ENCODE assay signal across 9 cellular contexts in genomic region chrX:100928660-100929613, GRCh38. TPM values are rescaled to one million over a fixed set of nuclear protein-coding genes. Genes with fewer than 3 reads are reported as not detected.
DNase-seq lines count a peak whose midpoint lies in the region; ATAC-seq, FAIRE-seq and TF ChIP-seq lines count a peak whose summit lies in the region.
"Had no signal": no experiment of that assay in that cellular context is flagged by ENCODE, and none has a peak within 500 bp of the region (broad histone marks: within the 10 kb centered on the region; RNA-seq: fewer than 3 reads in every experiment).

Gene XKRX (minus strand): TSS chrX:100928917. CDS start chrX:100928304, 613 bp downstream.

- no peak within 1 kb of the TSS for H2AFZ ChIP-seq in K562 (ENCODE audit: low read depth, low read length)

- no peaks in the 10 kb centered on the region for H3K79me2 ChIP-seq in K562 (ENCODE audit: control insufficient read depth, insufficient read depth, low read length)

- H3K27ac ChIP-seq in SK-N-MC, result no peak within 1 kb of the TSS
- H3K27ac ChIP-seq in K562 (ENCODE audit: extremely low read depth, low read depth, low read length), result no peak within 1 kb of the TSS

- peak within 1 kb of the TSS; percentile 58 for H3K4me3 ChIP-seq in SK-N-MC
- no peak within 1 kb of the TSS for H3K4me3 ChIP-seq in K562

- no peak for ATAC-seq in Right ventricle myocardium inferior
- ATAC-seq in HG03378 (IDR thresholded peaks at IDR 0.05; ENCODE audit: unreplicated experiment), result peak; percentile 39
- ATAC-seq in K562, result peak; percentile 72

- H3K27me3 ChIP-seq in K562 (ENCODE audit: control insufficient read depth in 2 of 2, insufficient read depth in 2 of 2, low read length in 2 of 2), result peaks cover 4 to 8% of the 10 kb centered on the region in 2 experiments; a peak in 4 of 5 replicates

- no peaks in the 10 kb centered on the region for H3K9me1 ChIP-seq in K562 (ENCODE audit: control insufficient read depth, insufficient read depth, low read length)

- H4K20me1 ChIP-seq in K562 (replicated peaks; ENCODE audit: control insufficient read depth, insufficient read depth, low read length), result no peaks in the 10 kb centered on the region

- TF ChIP-seq CTCF in K562 (IDR thresholded peaks at IDR 0.05 in 2 of 3, conservative IDR thresholded peaks at IDR 0.05 in 1 of 3; ENCODE audit: insufficient read depth in 2 of 3, low read depth in 1 of 3, low read length in 3 of 3), result no peak

- in situ Hi-C loops in K562 (cut with MboI), result no loop called here

- DNase-seq in Right ventricle myocardium inferior (ENCODE audit: missing footprints) (peak; percentile 53), cardiac septum (ENCODE audit: low spot score) (no peak), SK-N-MC (ENCODE audit: low read depth, low spot score) (no peak), K562 (ENCODE audit: extremely low read depth in 1 of 4, low spot score in 3 of 4) (peak; percentile 11 to 20 (median 14)), kidney tubule cell (ENCODE audit: low spot score) (peak; percentile 35), GDM1 (lab: John Stamatoyannopoulos, UW) (no peak)
- DNase-seq in stimulated activated CD4-positive, alpha-beta T cell treated with anti-CD3 and anti-CD28 coated beads, Interleukin-4, amount 100 ng/mL, for 4 hours, result peak; percentile 27 to 50

- POLR2A ChIA-PET in K562 (lab: Yijun Ruan, JAX), result no interaction called here

- no peak for TF ChIP-seq POLR2A in K562 (conservative IDR thresholded peaks at IDR 0.05)

- no peak for TF ChIP-seq EP300 in K562 (IDR thresholded peaks at IDR 0.05; ENCODE audit: low read length)

- H3K9me3 ChIP-seq in SK-N-MC (ENCODE audit: low read depth, low read length), result no peaks in the 10 kb centered on the region
- H3K9me3 ChIP-seq in K562 (replicated peaks; ENCODE audit: control insufficient read depth, insufficient read depth, low read depth, low read length), result no peaks in the 10 kb centered on the region

- no peak for FAIRE-seq in K562 (lab: Jason Lieb, UNC)
- FAIRE-seq: islet of Langerhans had no signal

- WGBS in K562 (ENCODE audit: insufficient coverage, low coverage, missing lambda C conversion rate), result 4% methylated on average over 34 of the region's 51 CpGs

- peaks cover 0 to 5% of the 10 kb centered on the region in 2 experiments; a peak in 2 of 5 replicates for H3K4me1 ChIP-seq in K562 (replicated peaks in 1 of 2; ENCODE audit: control insufficient read depth in 2 of 2, insufficient read depth in 2 of 2, low read length in 2 of 2)

- peak within 1 kb of the TSS; percentile 11 for H3K4me2 ChIP-seq in K562 (ENCODE audit: insufficient read depth, low read length)

- no peak within 1 kb of the TSS for H3K9ac ChIP-seq in SK-N-MC (ENCODE audit: insufficient read length)
- no peak within 1 kb of the TSS; a peak in 1 of 4 replicates for H3K9ac ChIP-seq in K562 (ENCODE audit: insufficient read depth in 1 of 2, low read depth in 2 of 2, low read length in 2 of 2)

- H3K36me3 ChIP-seq in SK-N-MC (ENCODE audit: insufficient read depth, low read length), result no peaks in the 10 kb centered on the region
- H3K36me3 ChIP-seq in K562 (ENCODE audit: control insufficient read depth, insufficient read depth, low read length), result no peaks in the 10 kb centered on the region

- intact Hi-C loops in Right ventricle myocardium inferior (cut with DNase I) (no loop called here), cardiac septum (cut with DNase I) (no loop called here), K562 (cut with micrococcal nuclease) (no loop called here)

- no TSS peak for BruUV-seq in K562 (replicated peaks; lab: Mats Ljungman, UMichigan)

- TF ChIP-seq RAD21 in K562 (CRISPR knock-in tag; conservative IDR thresholded peaks at IDR 0.05 in 1 of 2, IDR thresholded peaks at IDR 0.05 in 1 of 2), result no peak

- CTCF ChIA-PET in K562 (lab: Yijun Ruan, JAX; ENCODE audit: low intra/inter-chr PET ratio), result no interaction called here

TF ChIP-seq in K562, 482 proteins besides CTCF, POLR2A, EP300 and RAD21:
- TF ChIP-seq NR0B1 (IDR thresholded peaks at IDR 0.05; ENCODE audit: partially characterized antibody) (no peak), MTA3 (IDR thresholded peaks at IDR 0.05; ENCODE audit: borderline replicate concordance) (no peak), RBBP5 (IDR thresholded peaks at IDR 0.05; ENCODE audit: borderline replicate concordance, insufficient read depth, low read length, poor library complexity, severe bottlenecking) (no peak), EGR1 (conservative IDR thresholded peaks at IDR 0.05) (peak; percentile 51), ZNF785 (CRISPR knock-in tag; IDR thresholded peaks at IDR 0.05) (no peak), CSDE1 (IDR thresholded peaks at IDR 0.05) (no peak), DLX4 (CRISPR knock-in tag; IDR thresholded peaks at IDR 0.05) (no peak), SIN3B (IDR thresholded peaks at IDR 0.05; ENCODE audit: low read depth) (no peak), MCM2 (IDR thresholded peaks at IDR 0.05; ENCODE audit: low read depth) (no peak), BHLHE40 (IDR thresholded peaks at IDR 0.05; ENCODE audit: low read length) (no peak), ZKSCAN8 (CRISPR knock-in tag; IDR thresholded peaks at IDR 0.05) (no peak), SMARCC2 (IDR thresholded peaks at IDR 0.05; ENCODE audit: low read depth) (no peak), TEAD2 (tag; IDR thresholded peaks at IDR 0.05) (no peak), YBX1 (IDR thresholded peaks at IDR 0.05) (no peak), ZBTB26 (CRISPR knock-in tag; IDR thresholded peaks at IDR 0.05) (no peak), ZNF175 (CRISPR knock-in tag; IDR thresholded peaks at IDR 0.05; ENCODE audit: low read depth) (no peak), ZNF143 (CRISPR knock-in tag; IDR thresholded peaks at IDR 0.05) (no peak), HMBOX1 (IDR thresholded peaks at IDR 0.05) (peak; percentile 74; the same call in 1 of the 2 replicates)

RNA-seq across cellular contexts. Expression of gene XKRX, which starts in this region (rescaled TPM):
- total RNA-seq in Right ventricle myocardium inferior (not detected), cardiac septum (0.11 TPM), K562 (2014; rRNA removed) (not detected in 2 replicates), K562 (2014; rRNA removed; fragmentation: Illumina TruSeq; extraction: Trizol) (not detected in 2 replicates), K562 (2015; rRNA removed; fragmentation: Illumina TruSeq; extraction: Trizol) (not detected in 2 replicates), K562 (2021) (not detected in 2 replicates)
- total RNA-seq in K562 (2011; cell fraction: chromatin; rRNA removed; ENCODE audit: low replicate concordance), result not detected in 2 replicates
- total RNA-seq in K562 (2011; cell fraction: nucleolus; rRNA removed), result not detected in 2 replicates
- total RNA-seq in K562 (2011; cell fraction: nucleoplasm; rRNA removed), result not detected in 2 replicates
- polyA plus RNA-seq in K562 (2011; rRNA removed) (0.03 TPM in 1 of 2 replicates, not detected in the other), K562 (2014; fragmentation: Illumina TruSeq; extraction: Trizol) (not detected in 2 replicates), K562 (2014; fragmentation: Nextera tagmentation; extraction: Ambion mirVana) (not detected), K562 (2014; rRNA removed) (not detected in 2 replicates)
- not detected in 2 replicates for polyA plus RNA-seq in K562 (2011; cell fraction: cytosol; rRNA removed)
- polyA plus RNA-seq in K562 (2011; cell fraction: nucleus; rRNA removed), result not detected in 2 replicates
- polyA plus RNA-seq in K562 (2012), result not detected in 2 replicates
- not detected in 2 replicates for polyA minus RNA-seq in K562 (2011; rRNA and poly(A)+ RNA removed)
- polyA minus RNA-seq in K562 (2011; cell fraction: cytosol; rRNA and poly(A)+ RNA removed), result not detected in 2 replicates
- not detected in 2 replicates for polyA minus RNA-seq in K562 (2011; cell fraction: nucleus; rRNA and poly(A)+ RNA removed)

Comparison
In these comparisons a context has a peak if more than half of its experiments do, and no peak if none do; other contexts are left out.
1. Peak in DNase-seq in Right ventricle myocardium inferior; RNA of the gene not detected or under 1 TPM.
2. Peak in DNase-seq, ATAC-seq and H3K4me2 ChIP-seq in K562; RNA of the gene not detected or under 1 TPM.
3. DNase-seq: peak in kidney tubule cell (single experiment) and stimulated activated CD4-positive, alpha-beta T cell treated with anti-CD3 and anti-CD28 coated beads, Interleukin-4, amount 100 ng/mL, for 4 hours (2 of 2); none in cardiac septum (single experiment), SK-N-MC (single experiment) and GDM1 (single experiment).